ENCODE assay signal across 28 cellular contexts in genomic region chr13:63112799-63113395, GRCh38.
"Had no signal": no experiment of that assay in that cellular context is flagged by ENCODE, and none has a peak within 500 bp of the region (broad histone marks: within the 10 kb centered on the region; RNA-seq: fewer than 3 reads in every experiment).

No MANE protein-coding gene starts in this region.

- H3K9me3 ChIP-seq: neutrophil, pancreas, prostate gland, spleen, suprapubic skin, testis, tibial artery, transverse colon, upper lobe of right lung, uterus had no signal

- ATAC-seq: naive thymus-derived CD4-positive, alpha-beta T cell; natural killer cell; right cardiac atrium; sciatic nerve; stimulated activated memory B cell treated with anti-CD40 and anti-IgM and Interleukin-4, amounts not matched to agents 10 μg/mL and 1 μg/mL and 100 μg/mL, for 72 hours; stimulated activated naive CD8-positive, alpha-beta T cell treated with anti-CD3 and anti-CD28 coated beads, Interleukin-15, amount 100 ng/mL, for 72 hours; stimulated activated naive CD8-positive, alpha-beta T cell treated with anti-CD3 and anti-CD28 coated beads, Interleukin-15, Interleukin-2, amounts not matched to agents 100 U/mL and 50 U/mL, for 24 hours; upper lobe of right lung had no signal

- H3K4me3 ChIP-seq: pancreas, prostate gland, skin epidermis, smooth muscle cell, spleen, suprapubic skin, testis, tibial artery, transverse colon, upper lobe of right lung, uterus had no signal

- DNase-seq: naive thymus-derived CD4-positive, alpha-beta T cell; natural killer cell; nucleus accumbens; pancreas; retina; right cardiac atrium; spleen; stimulated activated CD4-positive, alpha-beta T cell treated with anti-CD3 and anti-CD28 coated beads, Interleukin-12 subunit alpha, Interleukin-12 subunit beta, amount 100 ng/mL, for 4 hours; stimulated activated CD4-positive, alpha-beta T cell treated with anti-CD3 and anti-CD28 coated beads, Interleukin-1b, Interleukin-23, amount 100 ng/mL, for 48 hours; stimulated activated CD4-positive, alpha-beta T cell treated with anti-CD3 and anti-CD28 coated beads, Interleukin-4, amount 100 ng/mL, for 1 hour; stimulated activated CD4-positive, alpha-beta T cell treated with anti-CD3 and anti-CD28 coated beads, Interleukin-4, amount 100 ng/mL, for 4 hours; stimulated activated CD8-positive, alpha-beta memory T cell treated with anti-CD3 and anti-CD28 coated beads, Interleukin-4, amount 100 ng/mL, for 48 hours; stimulated activated naive CD4-positive, alpha-beta T cell; stimulated activated naive CD8-positive, alpha-beta T cell treated with anti-CD3 and anti-CD28 coated beads, Interleukin-15, amount 100 ng/mL, for 72 hours; stimulated activated naive CD8-positive, alpha-beta T cell treated with anti-CD3 and anti-CD28 coated beads, Interleukin-15, Interleukin-2, amounts not matched to agents 100 U/mL and 50 U/mL, for 24 hours; substantia nigra; testis; tibial artery; transverse colon; upper lobe of right lung; uterus had no signal

- H3K4me1 ChIP-seq: prostate gland, spleen, suprapubic skin, testis, tibial artery, transverse colon, upper lobe of right lung, uterus had no signal

- H3K36me3 ChIP-seq: neutrophil, pancreas, prostate gland, spleen, suprapubic skin, tibial artery, transverse colon, upper lobe of right lung, uterus had no signal

- H3K4me2 ChIP-seq: smooth muscle cell had no signal

- H3K27ac ChIP-seq: neutrophil, pancreas, prostate gland, skin epidermis, spleen, suprapubic skin, testis, tibial artery, transverse colon, upper lobe of right lung, uterus had no signal

- H3K27me3 ChIP-seq: neutrophil, pancreas, spleen, suprapubic skin, testis, tibial artery, transverse colon, upper lobe of right lung, uterus had no signal
